Comparison of ENCODE assay signal across 10 cellular contexts in the genomic region with DNA sequence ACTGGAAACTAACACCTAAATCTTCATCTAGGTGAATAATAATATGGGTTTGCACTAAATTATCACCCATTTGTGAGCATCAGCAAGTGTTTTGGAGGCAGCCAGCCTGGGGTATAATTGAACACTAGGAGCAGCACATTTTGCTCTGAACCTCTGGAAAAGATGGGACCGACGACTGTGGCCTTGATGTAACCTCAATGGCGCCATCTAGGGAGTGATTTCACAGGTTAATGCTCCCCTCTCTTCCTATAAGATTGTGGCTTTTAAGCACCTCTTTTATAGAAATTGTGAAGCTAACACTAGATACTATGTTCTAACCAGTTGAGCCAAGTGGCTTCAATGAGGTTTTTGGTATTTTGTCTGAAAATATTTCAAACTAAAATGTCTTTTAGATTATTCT.
DNase-seq lines count a peak whose midpoint lies in the region; ATAC-seq and TF ChIP-seq lines count a peak whose summit lies in the region.
"Had no signal": no experiment of that assay in that cellular context is flagged by ENCODE, and none has a peak within 500 bp of the region (broad histone marks: within the 10 kb centered on the region; RNA-seq: fewer than 3 reads in every experiment).

No MANE protein-coding gene starts in this region.

- 5% methylated on average over 3 of the region's 3 CpGs for WGBS in liver

- BruUV-seq in PC-9 (replicated peaks; lab: Mats Ljungman, UMichigan), result no TSS peak

- TF ChIP-seq POLR2A in NB4 (IDR thresholded peaks at IDR 0.05; ENCODE audit: extremely low read depth, insufficient read length), result no peak

- H3K9me3 ChIP-seq in PC-9 (ENCODE audit: insufficient read depth, low read depth), result no peaks in the 10 kb centered on the region
- H3K9me3 ChIP-seq in liver (ENCODE audit: control insufficient read depth in 4 of 4, low read length in 3 of 4), result no peaks in the 10 kb centered on the region

- no peak overlapping the region for H3K27ac Mint-ChIP-seq in effector memory CD8-positive, alpha-beta T cell
- no peak overlapping the region for H3K27ac Mint-ChIP-seq in T-helper 2 cell treated with Interferon-gamma antibody and Interleukin-4, amounts not matched to agents 5 μg/mL and 100 μg/mL, for 36 hours

- no peak for ATAC-seq in effector memory CD8-positive, alpha-beta T cell (replicated peaks)
- ATAC-seq in left ventricle myocardium superior, result no peak

- peaks cover 2 to 7% of the 10 kb centered on the region in 2 donors for H3K9me3 Mint-ChIP-seq in effector memory CD8-positive, alpha-beta T cell
- H3K9me3 Mint-ChIP-seq in T-helper 2 cell treated with Interferon-gamma antibody and Interleukin-4, amounts not matched to agents 5 μg/mL and 100 μg/mL, for 36 hours, result no peaks in the 10 kb centered on the region
- H3K9me3 Mint-ChIP-seq: naive B cell had no signal

- TF ChIP-seq CTCF in GM10248 (IDR thresholded peaks at IDR 0.05; ENCODE audit: control extremely low read depth, extremely low read depth, low read depth, missing control alignments) (no peak), NB4 (IDR thresholded peaks at IDR 0.05; ENCODE audit: low read depth, low read length) (peak; percentile 59), PC-9 (conservative IDR thresholded peaks at IDR 0.05) (peak; percentile 46; the same call in 1 of the 2 replicates), liver (IDR thresholded peaks at IDR 0.05; ENCODE audit: low read depth, low read length, missing input control) (no peak)

- no peaks in the 10 kb centered on the region for H3K9me2 ChIP-seq in PC-9 (ENCODE audit: insufficient read depth)

- H3K4me3 ChIP-seq in NB4 (ENCODE audit: low read depth, low read length) (no peak overlapping the region), PC-9 (no peak overlapping the region), liver (ENCODE audit: low read depth in 1 of 3, low read length in 3 of 3) (no peak overlapping the region)

- H3K27ac ChIP-seq in PC-9 (no peak overlapping the region), liver (ENCODE audit: low read depth in 1 of 2, low read length in 2 of 2) (no peak overlapping the region)

- H3K4me3 Mint-ChIP-seq in effector memory CD8-positive, alpha-beta T cell, result no peak overlapping the region
- no peak overlapping the region for H3K4me3 Mint-ChIP-seq in T-helper 2 cell treated with Interferon-gamma antibody and Interleukin-4, amounts not matched to agents 5 μg/mL and 100 μg/mL, for 36 hours
- H3K4me3 Mint-ChIP-seq: central memory CD8-positive, alpha-beta T cell; naive B cell had no signal

- intact Hi-C loops in PC-9 (cut with micrococcal nuclease; ENCODE audit: unreplicated experiment) (no loop called here), left ventricle myocardium superior (cut with micrococcal nuclease) (no loop called here)

- peak; percentile 9 to 11 for TF ChIP-seq RAD21 in liver (IDR thresholded peaks at IDR 0.05)

- no peaks in the 10 kb centered on the region for H3F3A ChIP-seq in PC-9 (ENCODE audit: insufficient read depth, low read depth)

- H3K4me1 Mint-ChIP-seq in effector memory CD8-positive, alpha-beta T cell (ENCODE audit: low read depth in 2 of 2), result no peaks in the 10 kb centered on the region
- no peaks in the 10 kb centered on the region for H3K4me1 Mint-ChIP-seq in T-helper 2 cell treated with Interferon-gamma antibody and Interleukin-4, amounts not matched to agents 5 μg/mL and 100 μg/mL, for 36 hours (ENCODE audit: low read depth)
- H3K4me1 Mint-ChIP-seq: central memory CD8-positive, alpha-beta T cell; naive B cell had no signal

- no peaks in the 10 kb centered on the region for H4K20me1 ChIP-seq in PC-9 (ENCODE audit: insufficient read depth)

- no peak overlapping the region for H3K9ac ChIP-seq in liver (ENCODE audit: low read depth in 1 of 2, low read length in 2 of 2)

- DNase-seq in GM10248 (ENCODE audit: extremely low spot score), result peak; percentile 24
- peak; percentile 65 for DNase-seq in NB4 (ENCODE audit: low read depth)
- no peak for DNase-seq in PC-9
- DNase-seq in effector memory CD8-positive, alpha-beta T cell, result no peak
- no peak for DNase-seq in T-helper 2 cell treated with Interferon-gamma antibody and Interleukin-4, amounts not matched to agents 5 μg/mL and 100 μg/mL, for 36 hours (ENCODE audit: low spot score)
- DNase-seq in left ventricle myocardium superior, result no peak
- no peak for DNase-seq in effector CD4-positive, alpha-beta T cell
- DNase-seq: naive B cell had no signal

- no peaks in the 10 kb centered on the region for H3K79me2 ChIP-seq in PC-9 (ENCODE audit: low read depth)

- POLR2A ChIA-PET in GM10248 (lab: Yijun Ruan, JAX), result no interaction called here
- POLR2A ChIA-PET in PC-9 (lab: Charles Lee; ENCODE audit: unreplicated experiment), result no interaction called here

- H3K27me3 ChIP-seq in PC-9 (ENCODE audit: insufficient read depth, low read depth), result peaks cover 19% of the 10 kb centered on the region
- H3K27me3 ChIP-seq in liver (ENCODE audit: control insufficient read depth in 4 of 4, insufficient read depth in 4 of 4, low read length in 3 of 4), result no peaks in the 10 kb centered on the region

- CTCF ChIA-PET in GM10248 (lab: Yijun Ruan, JAX), result interaction anchor here (1.1 to 2.0 kb wide), 2 partner anchors 10 to 118 kb away, joined by 4 to 14 read pairs; no protein-coding TSS in a partner anchor
- CTCF ChIA-PET in PC-9 (lab: Charles Lee), result no interaction called here

- H3K36me3 ChIP-seq in PC-9 (ENCODE audit: low read depth) (no peaks in the 10 kb centered on the region), liver (ENCODE audit: control insufficient read depth in 4 of 4, insufficient read depth in 3 of 4, low read depth in 1 of 4, low read length in 3 of 4) (no peaks in the 10 kb centered on the region)

- no peak overlapping the region for H3K4me2 ChIP-seq in PC-9

- H3K27me3 Mint-ChIP-seq in effector memory CD8-positive, alpha-beta T cell, result no peaks in the 10 kb centered on the region
- H3K27me3 Mint-ChIP-seq in T-helper 2 cell treated with Interferon-gamma antibody and Interleukin-4, amounts not matched to agents 5 μg/mL and 100 μg/mL, for 36 hours (ENCODE audit: low read depth), result no peaks in the 10 kb centered on the region
- H3K27me3 Mint-ChIP-seq: central memory CD8-positive, alpha-beta T cell; naive B cell had no signal

- H3K4me1 ChIP-seq in PC-9 (replicated peaks; ENCODE audit: insufficient read depth), result no peaks in the 10 kb centered on the region
- no peaks in the 10 kb centered on the region for H3K4me1 ChIP-seq in liver (ENCODE audit: control insufficient read depth in 4 of 4, insufficient read depth in 4 of 4, low read length in 3 of 4)

- H2AFZ ChIP-seq in PC-9, result no peak overlapping the region

- H3K36me3 Mint-ChIP-seq in effector memory CD8-positive, alpha-beta T cell (ENCODE audit: insufficient read depth), result no peaks in the 10 kb centered on the region
- no peaks in the 10 kb centered on the region for H3K36me3 Mint-ChIP-seq in T-helper 2 cell treated with Interferon-gamma antibody and Interleukin-4, amounts not matched to agents 5 μg/mL and 100 μg/mL, for 36 hours (ENCODE audit: low read depth)
- H3K36me3 Mint-ChIP-seq: naive B cell had no signal

TF ChIP-seq in liver, 16 proteins besides CTCF, POLR2A, EP300 and RAD21 (continues in another document):
- TF ChIP-seq YY1 (IDR thresholded peaks at IDR 0.05), result no peak
- TF ChIP-seq, protein P1, sequence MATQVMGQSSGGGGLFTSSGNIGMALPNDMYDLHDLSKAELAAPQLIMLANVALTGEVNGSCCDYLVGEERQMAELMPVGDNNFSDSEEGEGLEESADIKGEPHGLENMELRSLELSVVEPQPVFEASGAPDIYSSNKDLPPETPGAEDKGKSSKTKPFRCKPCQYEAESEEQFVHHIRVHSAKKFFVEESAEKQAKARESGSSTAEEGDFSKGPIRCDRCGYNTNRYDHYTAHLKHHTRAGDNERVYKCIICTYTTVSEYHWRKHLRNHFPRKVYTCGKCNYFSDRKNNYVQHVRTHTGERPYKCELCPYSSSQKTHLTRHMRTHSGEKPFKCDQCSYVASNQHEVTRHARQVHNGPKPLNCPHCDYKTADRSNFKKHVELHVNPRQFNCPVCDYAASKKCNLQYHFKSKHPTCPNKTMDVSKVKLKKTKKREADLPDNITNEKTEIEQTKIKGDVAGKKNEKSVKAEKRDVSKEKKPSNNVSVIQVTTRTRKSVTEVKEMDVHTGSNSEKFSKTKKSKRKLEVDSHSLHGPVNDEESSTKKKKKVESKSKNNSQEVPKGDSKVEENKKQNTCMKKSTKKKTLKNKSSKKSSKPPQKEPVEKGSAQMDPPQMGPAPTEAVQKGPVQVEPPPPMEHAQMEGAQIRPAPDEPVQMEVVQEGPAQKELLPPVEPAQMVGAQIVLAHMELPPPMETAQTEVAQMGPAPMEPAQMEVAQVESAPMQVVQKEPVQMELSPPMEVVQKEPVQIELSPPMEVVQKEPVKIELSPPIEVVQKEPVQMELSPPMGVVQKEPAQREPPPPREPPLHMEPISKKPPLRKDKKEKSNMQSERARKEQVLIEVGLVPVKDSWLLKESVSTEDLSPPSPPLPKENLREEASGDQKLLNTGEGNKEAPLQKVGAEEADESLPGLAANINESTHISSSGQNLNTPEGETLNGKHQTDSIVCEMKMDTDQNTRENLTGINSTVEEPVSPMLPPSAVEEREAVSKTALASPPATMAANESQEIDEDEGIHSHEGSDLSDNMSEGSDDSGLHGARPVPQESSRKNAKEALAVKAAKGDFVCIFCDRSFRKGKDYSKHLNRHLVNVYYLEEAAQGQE (IDR thresholded peaks at IDR 0.05), result no peak
- TF ChIP-seq, protein P2, sequence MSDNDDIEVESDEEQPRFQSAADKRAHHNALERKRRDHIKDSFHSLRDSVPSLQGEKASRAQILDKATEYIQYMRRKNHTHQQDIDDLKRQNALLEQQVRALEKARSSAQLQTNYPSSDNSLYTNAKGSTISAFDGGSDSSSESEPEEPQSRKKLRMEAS (IDR thresholded peaks at IDR 0.05), result no peak
- TF ChIP-seq FOXA2 (IDR thresholded peaks at IDR 0.05), result no peak
- TF ChIP-seq RXRA (IDR thresholded peaks at IDR 0.05), result no peak
- no peak for TF ChIP-seq SP1 (IDR thresholded peaks at IDR 0.05)
- no peak for TF ChIP-seq HNF4G (IDR thresholded peaks at IDR 0.05)
- TF ChIP-seq, protein P3, sequence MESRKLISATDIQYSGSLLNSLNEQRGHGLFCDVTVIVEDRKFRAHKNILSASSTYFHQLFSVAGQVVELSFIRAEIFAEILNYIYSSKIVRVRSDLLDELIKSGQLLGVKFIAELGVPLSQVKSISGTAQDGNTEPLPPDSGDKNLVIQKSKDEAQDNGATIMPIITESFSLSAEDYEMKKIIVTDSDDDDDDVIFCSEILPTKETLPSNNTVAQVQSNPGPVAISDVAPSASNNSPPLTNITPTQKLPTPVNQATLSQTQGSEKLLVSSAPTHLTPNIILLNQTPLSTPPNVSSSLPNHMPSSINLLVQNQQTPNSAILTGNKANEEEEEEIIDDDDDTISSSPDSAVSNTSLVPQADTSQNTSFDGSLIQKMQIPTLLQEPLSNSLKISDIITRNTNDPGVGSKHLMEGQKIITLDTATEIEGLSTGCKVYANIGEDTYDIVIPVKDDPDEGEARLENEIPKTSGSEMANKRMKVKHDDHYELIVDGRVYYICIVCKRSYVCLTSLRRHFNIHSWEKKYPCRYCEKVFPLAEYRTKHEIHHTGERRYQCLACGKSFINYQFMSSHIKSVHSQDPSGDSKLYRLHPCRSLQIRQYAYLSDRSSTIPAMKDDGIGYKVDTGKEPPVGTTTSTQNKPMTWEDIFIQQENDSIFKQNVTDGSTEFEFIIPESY (IDR thresholded peaks at IDR 0.05), result no peak
- no peak for TF ChIP-seq GABPA (IDR thresholded peaks at IDR 0.05 in 1 of 2, conservative IDR thresholded peaks at IDR 0.05 in 1 of 2)

Comparison
In these comparisons a context has a peak if more than half of its experiments do, and no peak if none do; other contexts are left out.
1. DNase-seq: peak in GM10248 (single experiment) and NB4 (single experiment); none in PC-9 (0 of 2), effector memory CD8-positive, alpha-beta T cell (0 of 3), T-helper 2 cell treated with Interferon-gamma antibody and Interleukin-4, amounts not matched to agents 5 μg/mL and 100 μg/mL, for 36 hours (single experiment), left ventricle myocardium superior (single experiment) and effector CD4-positive, alpha-beta T cell (single experiment).
2. CTCF ChIP-seq: peak in NB4 (single experiment) and PC-9 (single experiment); none in GM10248 (single experiment) and liver (single experiment).